ENCODE assay signal across 8 cellular contexts in genomic region chr3:98592345-98592935, GRCh38. TPM values are rescaled to one million over a fixed set of nuclear protein-coding genes. Genes with fewer than 3 reads are reported as not detected.
A peak's percentile ranks its signal among the peaks of the same experiment; 100 is the strongest.
DNase-seq lines count a peak whose midpoint lies in the region; TF ChIP-seq lines count a peak whose summit lies in the region.

No MANE protein-coding gene starts in this region.

- POLR2A ChIA-PET in CD8-positive, alpha-beta memory T cell (lab: Charles Lee) = interaction anchor here (0.9 to 2.0 kb wide), 4 partner anchors 27 to 70 kb away, joined by 3 to 15 read pairs (median 6); partner anchors contain the start of gene CLDND1
- POLR2A ChIA-PET in OCI-LY7 (lab: Charles Lee) = interaction anchor here (1.3 to 2.0 kb wide), 2 partner anchors 11 to 20 kb away, joined by 4 to 9 read pairs; no protein-coding TSS in a partner anchor

- 41 to 79% methylated on average over 6 to 11 of the region's 11 CpGs for WGBS in endodermal cell (ENCODE audit: insufficient coverage in 1 of 2, insufficient read length in 1 of 2), 2 experiments

- H3K27me3 ChIP-seq in CD8-positive, alpha-beta memory T cell (ENCODE audit: insufficient read depth, low read length, poor library complexity, severe bottlenecking) = no peaks in the 10 kb centered on the region
- H3K27me3 ChIP-seq in endodermal cell (ENCODE audit: control insufficient read depth, insufficient read depth, low read length, poor library complexity, severe bottlenecking) (no peaks in the 10 kb centered on the region), neutrophil (peaks cover 8% of the 10 kb centered on the region)

- peaks cover 17% of the 10 kb centered on the region for H3K4me1 ChIP-seq in CD8-positive, alpha-beta memory T cell (ENCODE audit: insufficient read depth, low read length)
- H3K4me1 ChIP-seq in OCI-LY7 (ENCODE audit: insufficient read depth, low read length, poor library complexity, severe bottlenecking) (peaks cover 10% of the 10 kb centered on the region), endodermal cell (ENCODE audit: control insufficient read depth, insufficient read depth, low read length) (no peaks in the 10 kb centered on the region), neutrophil (ENCODE audit: control insufficient read depth in 1 of 2, insufficient read depth in 1 of 2, low read depth in 1 of 2, low read length in 1 of 2) (peaks cover 16 to 19% of the 10 kb centered on the region in 2 experiments)

- peak overlapping the region; percentile 73 for H3K4me3 ChIP-seq in CD8-positive, alpha-beta memory T cell (ENCODE audit: low read length)
- H3K4me3 ChIP-seq in OCI-LY7 (ENCODE audit: low read depth, low read length, poor library complexity, severe bottlenecking) (peak overlapping the region; percentile 76), endodermal cell (ENCODE audit: low read length) (peak overlapping the region; percentile 86), neutrophil (ENCODE audit: low read depth in 1 of 2, low read length in 1 of 2) (peak overlapping the region; percentile 75 to 79)

- H3K27ac Mint-ChIP-seq in CD8-positive, alpha-beta memory T cell = peak overlapping the region; percentile 21 to 95 (median 78)
- H3K27ac Mint-ChIP-seq in endodermal cell = peak overlapping the region; percentile 55

- no peak for DNase-seq in CD8-positive, alpha-beta memory T cell
- DNase-seq in OCI-LY7 (ENCODE audit: low spot score) (no peak), endodermal cell (no peak), SW480 (ENCODE audit: low spot score) (no peak), COLO668 (lab: John Stamatoyannopoulos, UW; ENCODE audit: unreplicated experiment) (no peak), COR-L47 (lab: John Stamatoyannopoulos, UW) (no peak)
- no peak for DNase-seq in effector CD4-positive, alpha-beta T cell

- TF ChIP-seq CTCF in OCI-LY7 (conservative IDR thresholded peaks at IDR 0.05; ENCODE audit: low read length) = no peak
- TF ChIP-seq CTCF in endodermal cell (conservative IDR thresholded peaks at IDR 0.05) = no peak
- TF ChIP-seq CTCF in neutrophil (IDR thresholded peaks at IDR 0.05) = no peak

- no peaks in the 10 kb centered on the region for H3K27me3 Mint-ChIP-seq in CD8-positive, alpha-beta memory T cell
- peaks cover 1% of the 10 kb centered on the region for H3K27me3 Mint-ChIP-seq in endodermal cell (ENCODE audit: insufficient read depth)

- no peaks in the 10 kb centered on the region for H3K36me3 ChIP-seq in CD8-positive, alpha-beta memory T cell (ENCODE audit: insufficient read depth, low read length)
- no peaks in the 10 kb centered on the region for H3K36me3 ChIP-seq in OCI-LY7 (ENCODE audit: insufficient read depth, low read length)
- H3K36me3 ChIP-seq in endodermal cell (ENCODE audit: control insufficient read depth, insufficient read depth, low read length) = peaks cover 24% of the 10 kb centered on the region
- H3K36me3 ChIP-seq in neutrophil = peaks cover 8% of the 10 kb centered on the region

- peaks cover 0 to 50% (median 4%) of the 10 kb centered on the region in 3 donors for H3K36me3 Mint-ChIP-seq in CD8-positive, alpha-beta memory T cell
- H3K36me3 Mint-ChIP-seq in endodermal cell (ENCODE audit: low read depth) = peaks cover 29% of the 10 kb centered on the region

- peak overlapping the region; percentile 4 for H3K9ac ChIP-seq in endodermal cell (ENCODE audit: extremely low read depth, low read length, poor library complexity, severe bottlenecking)

- peak overlapping the region; percentile 79 to 94 (median 89) for H3K4me3 Mint-ChIP-seq in CD8-positive, alpha-beta memory T cell
- H3K4me3 Mint-ChIP-seq in endodermal cell = peak overlapping the region; percentile 88

- BruUV-seq in OCI-LY7 (replicated peaks; lab: Mats Ljungman, UMichigan) = no TSS peak

- H3K9me3 ChIP-seq in CD8-positive, alpha-beta memory T cell (ENCODE audit: low read length) = no peaks in the 10 kb centered on the region
- H3K9me3 ChIP-seq in OCI-LY7 (ENCODE audit: low read length) (no peaks in the 10 kb centered on the region), endodermal cell (ENCODE audit: control insufficient read depth, low read length) (no peaks in the 10 kb centered on the region), neutrophil (no peaks in the 10 kb centered on the region)

- intact Hi-C loops in OCI-LY7 (cut with micrococcal nuclease; ENCODE audit: unreplicated experiment) = loop anchor here (10.0 kb wide), 1 partner anchor 312 kb away; the partner anchor contains the start of gene DCBLD2

- H2AFZ ChIP-seq in OCI-LY7 (ENCODE audit: low read length) = peak overlapping the region; percentile 74; the same call in 1 of the 2 replicates

- no peaks in the 10 kb centered on the region for H4K20me1 ChIP-seq in OCI-LY7 (ENCODE audit: insufficient read depth, low read length)

- H3K4me1 Mint-ChIP-seq in CD8-positive, alpha-beta memory T cell = peaks cover 36 to 64% (median 57%) of the 10 kb centered on the region in 3 donors
- peaks cover 10% of the 10 kb centered on the region for H3K4me1 Mint-ChIP-seq in endodermal cell

- peak overlapping the region; percentile 69 for H3K4me2 ChIP-seq in OCI-LY7 (ENCODE audit: low read length)

- no peaks in the 10 kb centered on the region for H3K9me2 ChIP-seq in OCI-LY7 (ENCODE audit: insufficient read depth, low read length)

- no peaks in the 10 kb centered on the region for H3K79me2 ChIP-seq in OCI-LY7 (ENCODE audit: insufficient read depth, low read depth, low read length)

- peak overlapping the region; percentile 46 for H3K27ac ChIP-seq in CD8-positive, alpha-beta memory T cell (ENCODE audit: low read depth, low read length)
- H3K27ac ChIP-seq in OCI-LY7 (ENCODE audit: low read depth, low read length, poor library complexity, severe bottlenecking) = no peak overlapping the region
- H3K27ac ChIP-seq in endodermal cell (ENCODE audit: low read depth, low read length) = no peak overlapping the region
- no peak overlapping the region for H3K27ac ChIP-seq in neutrophil

- CTCF ChIA-PET in CD8-positive, alpha-beta memory T cell (lab: Charles Lee) = interaction anchor here (1.4 to 2.8 kb wide), 5 partner anchors 9 to 263 kb away, joined by 4 to 14 read pairs (median 4); no protein-coding TSS in a partner anchor
- CTCF ChIA-PET in OCI-LY7 (lab: Charles Lee; ENCODE audit: unreplicated experiment) = interaction anchor here (1.0 kb wide), 1 partner anchor 10 kb away, joined by 3 read pairs; no protein-coding TSS in a partner anchor

- no peaks in the 10 kb centered on the region for H3K9me3 Mint-ChIP-seq in CD8-positive, alpha-beta memory T cell
- no peaks in the 10 kb centered on the region for H3K9me3 Mint-ChIP-seq in endodermal cell

RNA-seq across cellular contexts. Expression of gene CPOX, which starts 1.0 kb away (rescaled TPM):
- total RNA-seq in CD8-positive, alpha-beta memory T cell = 10 to 100 TPM; 76.3 to 79.9 TPM
- 6.4 TPM for polyA plus RNA-seq in CD8-positive, alpha-beta memory T cell
- 14.7 and 16.4 TPM in 2 replicates for total RNA-seq in OCI-LY7 (2014; rRNA removed; shearing (Covaris generic))
- 8.8 and 10.1 TPM in 2 replicates for total RNA-seq in OCI-LY7 (2022)
- total RNA-seq in endodermal cell = 10 to 100 TPM; 18.0 to 20.3 TPM
- 21.4 TPM for polyA plus RNA-seq in endodermal cell (2013, experiment 1 of 2)
- polyA plus RNA-seq in endodermal cell (2013, experiment 2 of 2) = 18.6 TPM
